17 cellular contexts compared by ENCODE assay signal in the genomic region with DNA sequence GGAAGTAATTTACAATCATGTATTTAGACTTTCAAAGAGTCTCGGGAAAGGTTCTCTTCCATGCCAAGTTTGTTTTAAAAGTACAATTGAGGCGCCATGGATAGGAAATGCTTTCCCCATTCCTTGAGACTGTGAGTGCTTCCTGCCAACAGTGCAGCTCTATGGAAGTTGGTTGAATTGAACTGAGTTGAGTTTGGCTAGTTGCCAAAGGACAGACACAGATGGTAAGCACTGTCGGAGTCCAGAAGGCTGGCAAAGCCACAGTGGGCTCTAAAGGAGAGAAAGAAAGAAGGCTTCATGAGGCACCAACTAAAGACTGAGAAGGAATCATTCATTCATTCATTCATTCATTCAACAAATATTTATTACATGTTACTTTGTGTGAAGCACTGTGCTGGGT. TPM values are rescaled to one million over a fixed set of nuclear protein-coding genes. Genes with fewer than 3 reads are reported as not detected.
DNase-seq lines count a peak whose midpoint lies in the region; ATAC-seq, FAIRE-seq and TF ChIP-seq lines count a peak whose summit lies in the region.
"Had no signal": no experiment of that assay in that cellular context is flagged by ENCODE, and none has a peak within 500 bp of the region (broad histone marks: within the 10 kb centered on the region; RNA-seq: fewer than 3 reads in every experiment).

No MANE protein-coding gene starts in this region.

- H3K4me1 Mint-ChIP-seq in astrocyte (ENCODE audit: low read depth, unreplicated experiment) = no peaks in the 10 kb centered on the region

- no peak overlapping the region for H3K4me3 ChIP-seq in astrocyte (ENCODE audit: insufficient read depth, low read depth, low read length)
- no peak overlapping the region for H3K4me3 ChIP-seq in foreskin fibroblast (ENCODE audit: low read depth in 1 of 2, low read length in 2 of 2)
- H3K4me3 ChIP-seq: BLaER1, lower lobe of right lung had no signal

- H3K4me3 Mint-ChIP-seq in astrocyte (ENCODE audit: unreplicated experiment) = no peak overlapping the region
- H3K4me3 Mint-ChIP-seq: activated CD8-positive, alpha-beta memory T cell treated with anti-CD3 and anti-CD28 coated beads, Interleukin-2, amount 10 ng/mL, durations not matched to agents 7 days and 5 days; T-helper 2 cell treated with Interferon-gamma antibody and Interleukin-4, amounts not matched to agents 5 μg/mL and 100 μg/mL, for 36 hours had no signal

- no peaks in the 10 kb centered on the region for H3K4me1 ChIP-seq in astrocyte (ENCODE audit: insufficient read depth, low read length)
- H3K4me1 ChIP-seq: BLaER1, lower lobe of right lung had no signal

- no peak overlapping the region for H3K4me2 ChIP-seq in astrocyte (ENCODE audit: low read length)
- H3K4me2 ChIP-seq: BLaER1 had no signal

- no peaks in the 10 kb centered on the region for H3K79me2 ChIP-seq in astrocyte (ENCODE audit: insufficient read depth, low read length)

- H3K27me3 ChIP-seq in astrocyte (ENCODE audit: insufficient read depth, low read length) = no peaks in the 10 kb centered on the region

- H3K27me3 Mint-ChIP-seq in astrocyte (ENCODE audit: low read depth, unreplicated experiment) = no peaks in the 10 kb centered on the region
- H3K27me3 Mint-ChIP-seq: activated CD8-positive, alpha-beta memory T cell treated with anti-CD3 and anti-CD28 coated beads, Interleukin-2, amount 10 ng/mL, durations not matched to agents 7 days and 5 days had no signal

- H2AFZ ChIP-seq in astrocyte (ENCODE audit: low read depth, low read length) = no peak overlapping the region

- TF ChIP-seq CTCF in astrocyte (IDR thresholded peaks at IDR 0.05; ENCODE audit: insufficient read depth, low read depth, low read length) (no peak), foreskin fibroblast (IDR thresholded peaks at IDR 0.05; ENCODE audit: low read depth, low read length) (no peak), GM13976 (IDR thresholded peaks at IDR 0.05; ENCODE audit: borderline replicate concordance, control extremely low read depth, extremely low read depth, insufficient read depth, missing control alignments) (no peak)

- no peak for TF ChIP-seq POLR2A in GM18505 (IDR thresholded peaks at IDR 0.05; ENCODE audit: borderline replicate concordance, extremely low read depth, insufficient read depth, insufficient read length)

- DNase-seq in COR-L47 (lab: John Stamatoyannopoulos, UW) = peak; percentile 49
- DNase-seq in NCI-H1105 treated with DMSO at 0.1 percent for 48 hours (lab: John Stamatoyannopoulos, UW) = peak; percentile 56
- DNase-seq in astrocyte (ENCODE audit: low read depth) = no peak
- DNase-seq in foreskin fibroblast = peak; percentile 2 to 18
- DNase-seq in A172 (ENCODE audit: low spot score) = no peak
- no peak for DNase-seq in GM13976 (ENCODE audit: low spot score)
- DNase-seq: activated CD4-positive, alpha-beta T cell treated with anti-CD3 and anti-CD28 coated beads for 1 hour; activated CD8-positive, alpha-beta memory T cell treated with anti-CD3 and anti-CD28 coated beads, Interleukin-2, amount 10 ng/mL, durations not matched to agents 7 days and 5 days; activated gamma-delta T cell treated with Interleukin-2 at 50 U/mL for 16 hours; DMS79; effector memory CD4-positive, alpha-beta T cell; lower lobe of right lung; SIG-M5 had no signal

- peak; percentile 39 for FAIRE-seq in astrocyte (lab: Jason Lieb, UNC)

- no peaks in the 10 kb centered on the region for H3K9me3 Mint-ChIP-seq in astrocyte (ENCODE audit: unreplicated experiment)
- H3K9me3 Mint-ChIP-seq: T-helper 2 cell treated with Interferon-gamma antibody and Interleukin-4, amounts not matched to agents 5 μg/mL and 100 μg/mL, for 36 hours had no signal

- H3K27ac ChIP-seq in astrocyte (ENCODE audit: low read depth, low read length) = no peak overlapping the region
- H3K27ac ChIP-seq: BLaER1, lower lobe of right lung had no signal

- no peak overlapping the region for H3K9ac ChIP-seq in astrocyte (ENCODE audit: low read length)
- H3K9ac ChIP-seq: BLaER1 had no signal

- H3K36me3 ChIP-seq in astrocyte (ENCODE audit: insufficient read depth, low read length) = no peaks in the 10 kb centered on the region
- H3K36me3 ChIP-seq: BLaER1, lower lobe of right lung had no signal

- ATAC-seq in GM18505 (IDR thresholded peaks at IDR 0.05; ENCODE audit: unreplicated experiment) = no peak
- ATAC-seq: activated CD8-positive, alpha-beta memory T cell treated with anti-CD3 and anti-CD28 coated beads, Interleukin-2, amount 10 ng/mL, durations not matched to agents 7 days and 5 days; lower lobe of right lung had no signal

- H4K20me1 ChIP-seq in astrocyte (ENCODE audit: insufficient read depth, low read length) = no peaks in the 10 kb centered on the region
- H4K20me1 ChIP-seq: BLaER1 had no signal

- H3K36me3 Mint-ChIP-seq in astrocyte (ENCODE audit: low read depth, unreplicated experiment) = no peaks in the 10 kb centered on the region

- in situ Hi-C loops in GM13976 (cut with MboI; ENCODE audit: low sequenced_read_pairs, unreplicated experiment) = loop anchor here (10.0 kb wide), 1 partner anchor 145 kb away; a partner anchor contains a TSS

- H3K27ac Mint-ChIP-seq in astrocyte (ENCODE audit: unreplicated experiment) = no peak overlapping the region
- H3K27ac Mint-ChIP-seq: activated CD8-positive, alpha-beta memory T cell treated with anti-CD3 and anti-CD28 coated beads, Interleukin-2, amount 10 ng/mL, durations not matched to agents 7 days and 5 days; T-helper 2 cell treated with Interferon-gamma antibody and Interleukin-4, amounts not matched to agents 5 μg/mL and 100 μg/mL, for 36 hours had no signal

- no peaks in the 10 kb centered on the region for H3K9me3 ChIP-seq in astrocyte (ENCODE audit: insufficient read depth, low read depth, low read length)
- H3K9me3 ChIP-seq: lower lobe of right lung had no signal

RNA-seq across cellular contexts. Expression of a gene that starts 4.3 kb away (rescaled TPM):
- 0.46 and 1.3 TPM in 2 replicates for total RNA-seq in astrocyte
- not detected in 2 replicates for total RNA-seq in A172 (2014; rRNA removed; shearing (Covaris generic))
- total RNA-seq: fibroblast of villous mesenchyme, lower lobe of right lung had no signal

Comparison
In these comparisons a context has a peak if more than half of its experiments do, and no peak if none do; other contexts are left out.
1. DNase-seq: peak in COR-L47 (single experiment), NCI-H1105 treated with DMSO at 0.1 percent for 48 hours (single experiment) and foreskin fibroblast (2 of 2); none in astrocyte (single experiment), A172 (single experiment) and GM13976 (single experiment).